ENCODE assay signal across 21 cellular contexts in genomic region chr10:10959666-10960065, GRCh38.
DNase-seq lines count a peak whose midpoint lies in the region; ATAC-seq and TF ChIP-seq lines count a peak whose summit lies in the region.
"Had no signal": no experiment of that assay in that cellular context is flagged by ENCODE, and none has a peak within 500 bp of the region (broad histone marks: within the 10 kb centered on the region; RNA-seq: fewer than 3 reads in every experiment).

No MANE protein-coding gene starts in this region.

- no peak overlapping the region for H3K4me3 ChIP-seq in coronary artery
- H3K4me3 ChIP-seq: GM23338, K562, prostate gland, SJCRH30, skin epidermis had no signal

- no peak for TF ChIP-seq CTCF in coronary artery (IDR thresholded peaks at IDR 0.05)

- no peak overlapping the region for H3K27ac ChIP-seq in coronary artery
- H3K27ac ChIP-seq: prostate gland, SJCRH30, skin epidermis had no signal

- no peak for DNase-seq in COLO668 (lab: John Stamatoyannopoulos, UW; ENCODE audit: unreplicated experiment)
- DNase-seq in globus pallidus (ENCODE audit: low spot score) = no peak
- DNase-seq in coronary artery (ENCODE audit: low spot score) = no peak
- DNase-seq: caudate nucleus; CD4-positive, CD25-positive, alpha-beta regulatory T cell; DMS79 treated with DMSO at 0.1 percent for 48 hours; effector CD4-positive, alpha-beta T cell; mammary epithelial cell; naive thymus-derived CD8-positive, alpha-beta T cell; NCI-H1092; SJCRH30; stimulated activated CD4-positive, alpha-beta T cell treated with anti-CD3 and anti-CD28 coated beads, Interleukin-4, amount 100 ng/mL, for 24 hours had no signal

- peak; percentile 76 for ATAC-seq in GM18499 (IDR thresholded peaks at IDR 0.05; ENCODE audit: insufficient read depth, unreplicated experiment)
- peak; percentile 90 for ATAC-seq in GM19324 (IDR thresholded peaks at IDR 0.05; ENCODE audit: low FRiP score, unreplicated experiment)
- ATAC-seq in HG02678 (IDR thresholded peaks at IDR 0.05; ENCODE audit: unreplicated experiment) = peak; percentile 74
- ATAC-seq in HG03460 (IDR thresholded peaks at IDR 0.05; ENCODE audit: unreplicated experiment) = peak; percentile 73
- ATAC-seq in GM21737 (IDR thresholded peaks at IDR 0.05; ENCODE audit: unreplicated experiment) = no peak
- ATAC-seq: GM23338; K562; naive thymus-derived CD8-positive, alpha-beta T cell had no signal
